18 cellular contexts compared by ENCODE assay signal in genomic region chr1:228333739-228334115, GRCh38.
"Had no signal": no experiment of that assay in that cellular context is flagged by ENCODE, and none has a peak within 500 bp of the region (broad histone marks: within the 10 kb centered on the region; RNA-seq: fewer than 3 reads in every experiment).

No MANE protein-coding gene starts in this region.

- H3K4me1 Mint-ChIP-seq: activated CD8-positive, alpha-beta memory T cell treated with anti-CD3 and anti-CD28 coated beads, Interleukin-2, amount 10 ng/mL, durations not matched to agents 7 days and 5 days; endodermal cell; naive thymus-derived CD8-positive, alpha-beta T cell had no signal

- H3K4me1 ChIP-seq: tibial nerve, vagina had no signal

- H3K27me3 ChIP-seq: dorsolateral prefrontal cortex, heart right ventricle, tibial nerve, vagina had no signal

- H3K27me3 Mint-ChIP-seq: activated CD4-positive, alpha-beta memory T cell treated with anti-CD3 and anti-CD28 coated beads for 36 hours; activated CD8-positive, alpha-beta memory T cell treated with anti-CD3 and anti-CD28 coated beads, Interleukin-2, amount 10 ng/mL, durations not matched to agents 7 days and 5 days; naive thymus-derived CD8-positive, alpha-beta T cell; stimulated activated naive B cell treated with anti-CD40 and anti-IgM and Interleukin-4, amounts not matched to agents 10 μg/mL and 1 μg/mL and 100 μg/mL, for 72 hours had no signal

- H3K4me3 ChIP-seq: dorsolateral prefrontal cortex, heart right ventricle, mucosa of descending colon, psoas muscle, tibial nerve, vagina had no signal

- H3K9me3 Mint-ChIP-seq: activated CD4-positive, alpha-beta memory T cell treated with anti-CD3 and anti-CD28 coated beads for 36 hours; activated T-cell treated with anti-CD3 and anti-CD28 coated beads, Interleukin-2, amount 50 U/mL, for 4 hours; endodermal cell; naive thymus-derived CD8-positive, alpha-beta T cell; stimulated activated naive B cell treated with anti-CD40 and anti-IgM and Interleukin-4, amounts not matched to agents 10 μg/mL and 1 μg/mL and 100 μg/mL, for 72 hours had no signal

- H3K9me3 ChIP-seq: heart right ventricle, mucosa of descending colon, psoas muscle, tibial nerve, vagina had no signal

- H3K36me3 Mint-ChIP-seq: activated CD4-positive, alpha-beta memory T cell treated with anti-CD3 and anti-CD28 coated beads for 36 hours; activated CD8-positive, alpha-beta memory T cell treated with anti-CD3 and anti-CD28 coated beads, Interleukin-2, amount 10 ng/mL, durations not matched to agents 7 days and 5 days had no signal

- H3K27ac ChIP-seq: dorsolateral prefrontal cortex, tibial nerve, vagina had no signal

- H3K4me3 Mint-ChIP-seq: activated CD4-positive, alpha-beta memory T cell treated with anti-CD3 and anti-CD28 coated beads for 36 hours; activated CD8-positive, alpha-beta memory T cell treated with anti-CD3 and anti-CD28 coated beads, Interleukin-2, amount 10 ng/mL, durations not matched to agents 7 days and 5 days; activated T-cell treated with anti-CD3 and anti-CD28 coated beads, Interleukin-2, amount 50 U/mL, for 4 hours; endodermal cell; naive thymus-derived CD8-positive, alpha-beta T cell; stimulated activated naive B cell treated with anti-CD40 and anti-IgM and Interleukin-4, amounts not matched to agents 10 μg/mL and 1 μg/mL and 100 μg/mL, for 72 hours had no signal

- ATAC-seq: activated CD8-positive, alpha-beta memory T cell treated with anti-CD3 and anti-CD28 coated beads, Interleukin-2, amount 10 ng/mL, durations not matched to agents 7 days and 5 days; activated T-cell treated with anti-CD3 and anti-CD28 coated beads, Interleukin-2, amount 50 U/mL, for 4 hours; left colon; mucosa of descending colon; naive thymus-derived CD8-positive, alpha-beta T cell; psoas muscle; stimulated activated naive B cell treated with anti-CD40 and anti-IgM and Interleukin-4, amounts not matched to agents 10 μg/mL and 1 μg/mL and 100 μg/mL, for 72 hours had no signal

- DNase-seq: activated CD4-positive, alpha-beta memory T cell treated with anti-CD3 and anti-CD28 coated beads for 36 hours; activated CD4-positive, alpha-beta T cell treated with anti-CD3 and anti-CD28 coated beads for 1 hour; activated CD8-positive, alpha-beta memory T cell treated with anti-CD3 and anti-CD28 coated beads, Interleukin-2, amount 10 ng/mL, durations not matched to agents 7 days and 5 days; activated T-cell treated with anti-CD3 and anti-CD28 coated beads, Interleukin-2, amount 50 U/mL, for 4 hours; mammary epithelial cell; nucleus accumbens; stimulated activated CD4-positive, alpha-beta T cell treated with anti-CD3 and anti-CD28 coated beads, Interleukin-2, amount 100 ng/mL, for 48 hours; stimulated activated naive B cell treated with anti-CD40 and anti-IgM and Interleukin-4, amounts not matched to agents 10 μg/mL and 1 μg/mL and 100 μg/mL, for 72 hours; substantia nigra had no signal

- H3K27ac Mint-ChIP-seq: activated CD4-positive, alpha-beta memory T cell treated with anti-CD3 and anti-CD28 coated beads for 36 hours; activated CD8-positive, alpha-beta memory T cell treated with anti-CD3 and anti-CD28 coated beads, Interleukin-2, amount 10 ng/mL, durations not matched to agents 7 days and 5 days; endodermal cell; naive thymus-derived CD8-positive, alpha-beta T cell; stimulated activated naive B cell treated with anti-CD40 and anti-IgM and Interleukin-4, amounts not matched to agents 10 μg/mL and 1 μg/mL and 100 μg/mL, for 72 hours had no signal
